In genomic region chr16:81973737-81974136, GRCh38 we compare ENCODE assay signal across 25 cellular contexts. TPM values are rescaled to one million over a fixed set of nuclear protein-coding genes. Genes with fewer than 3 reads are reported as not detected.
"Had no signal": no experiment of that assay in that cellular context is flagged by ENCODE, and none has a peak within 500 bp of the region (broad histone marks: within the 10 kb centered on the region; RNA-seq: fewer than 3 reads in every experiment).

No MANE protein-coding gene starts in this region.

- H3K4me3 ChIP-seq: body of pancreas, left ventricle myocardium inferior, pancreas, psoas muscle, right atrium auricular region, spleen, thyroid gland, upper lobe of right lung had no signal

- H3K4me3 Mint-ChIP-seq: activated CD4-positive, alpha-beta T cell treated with anti-CD3 and anti-CD28 coated beads, Interleukin-2, amount 10 ng/mL, durations not matched to agents 7 days and 5 days; activated CD8-positive, alpha-beta memory T cell treated with anti-CD3 and anti-CD28 coated beads, Interleukin-2, amount 10 ng/mL, durations not matched to agents 7 days and 5 days; activated CD8-positive, alpha-beta T cell treated with anti-CD3 and anti-CD28 coated beads for 36 hours; activated naive CD4-positive, alpha-beta T cell treated with anti-CD3 and anti-CD28 coated beads, Interleukin-2, amount 10 ng/mL, durations not matched to agents 7 days and 5 days; activated naive CD8-positive, alpha-beta T cell treated with anti-CD3 and anti-CD28 coated beads, Interleukin-2, amount 50 U/mL, for 24 hours; dendritic cell treated with granulocyte-macrophage colony-stimulating factor and Interleukin-4, amounts not matched to agents 40 ng/mL and 50 ng/mL, for 4 days; natural killer cell treated with Interleukin-12 subunit alpha and Interleukin-12 subunit beta and Interleukin-15 and Interleukin-18, amount 100 ng/mL, for 72 hours had no signal

- H3K4me1 ChIP-seq: body of pancreas, left ventricle myocardium inferior, pancreas, psoas muscle, right atrium auricular region, spleen, thyroid gland, upper lobe of right lung had no signal

- DNase-seq: activated CD4-positive, alpha-beta T cell treated with anti-CD3 and anti-CD28 coated beads, Interleukin-2, amount 10 ng/mL, durations not matched to agents 7 days and 5 days; activated CD8-positive, alpha-beta memory T cell treated with anti-CD3 and anti-CD28 coated beads, Interleukin-2, amount 10 ng/mL, durations not matched to agents 7 days and 5 days; activated CD8-positive, alpha-beta T cell treated with anti-CD3 and anti-CD28 coated beads for 36 hours; activated effector memory CD4-positive, alpha-beta T cell treated with anti-CD3 and anti-CD28 coated beads, Interleukin-2, amount 50 U/mL, for 16 hours; activated naive CD4-positive, alpha-beta T cell treated with anti-CD3 and anti-CD28 coated beads, Interleukin-2, amount 10 ng/mL, durations not matched to agents 7 days and 5 days; activated naive CD8-positive, alpha-beta T cell treated with anti-CD3 and anti-CD28 coated beads, Interleukin-2, amount 50 U/mL, for 24 hours; activated T-cell treated with anti-CD3 and anti-CD28 coated beads for 4 hours; anterior cingulate cortex; body of pancreas; effector CD4-positive, alpha-beta T cell; erythroblast; foreskin fibroblast; left ventricle myocardium inferior; pancreas; psoas muscle; spleen; stimulated activated CD4-positive, alpha-beta T cell treated with anti-CD3 and anti-CD28 coated beads, Interleukin-4, amount 100 ng/mL, for 24 hours; stimulated activated naive CD8-positive, alpha-beta T cell treated with anti-CD3 and anti-CD28 coated beads, Interleukin-15, Interleukin-2, amounts not matched to agents 100 U/mL and 50 U/mL, for 24 hours; thyroid gland; upper lobe of right lung had no signal

- H3K9me3 ChIP-seq: body of pancreas, neutrophil, pancreas, thyroid gland had no signal

- H3K27me3 ChIP-seq: body of pancreas, pancreas, right atrium auricular region, thyroid gland, upper lobe of right lung had no signal

- H3K4me1 Mint-ChIP-seq: activated CD4-positive, alpha-beta T cell treated with anti-CD3 and anti-CD28 coated beads, Interleukin-2, amount 10 ng/mL, durations not matched to agents 7 days and 5 days; activated CD8-positive, alpha-beta memory T cell treated with anti-CD3 and anti-CD28 coated beads, Interleukin-2, amount 10 ng/mL, durations not matched to agents 7 days and 5 days; activated naive CD4-positive, alpha-beta T cell treated with anti-CD3 and anti-CD28 coated beads, Interleukin-2, amount 10 ng/mL, durations not matched to agents 7 days and 5 days; activated naive CD8-positive, alpha-beta T cell treated with anti-CD3 and anti-CD28 coated beads, Interleukin-2, amount 50 U/mL, for 24 hours had no signal

- H3K36me3 ChIP-seq: left ventricle myocardium inferior, neutrophil, pancreas, right atrium auricular region, spleen, thyroid gland, upper lobe of right lung had no signal

- H3K27ac ChIP-seq: body of pancreas, left ventricle myocardium inferior, neutrophil, pancreas, psoas muscle, right atrium auricular region, spleen, thyroid gland, upper lobe of right lung had no signal

- H3K27ac Mint-ChIP-seq: activated CD4-positive, alpha-beta T cell treated with anti-CD3 and anti-CD28 coated beads, Interleukin-2, amount 10 ng/mL, durations not matched to agents 7 days and 5 days; activated CD8-positive, alpha-beta memory T cell treated with anti-CD3 and anti-CD28 coated beads, Interleukin-2, amount 10 ng/mL, durations not matched to agents 7 days and 5 days; activated CD8-positive, alpha-beta T cell treated with anti-CD3 and anti-CD28 coated beads for 36 hours; activated naive CD4-positive, alpha-beta T cell treated with anti-CD3 and anti-CD28 coated beads, Interleukin-2, amount 10 ng/mL, durations not matched to agents 7 days and 5 days; activated naive CD8-positive, alpha-beta T cell treated with anti-CD3 and anti-CD28 coated beads, Interleukin-2, amount 50 U/mL, for 24 hours; dendritic cell treated with granulocyte-macrophage colony-stimulating factor and Interleukin-4, amounts not matched to agents 40 ng/mL and 50 ng/mL, for 4 days; natural killer cell treated with Interleukin-12 subunit alpha and Interleukin-12 subunit beta and Interleukin-15 and Interleukin-18, amount 100 ng/mL, for 72 hours had no signal

- H3K27me3 Mint-ChIP-seq: activated naive CD4-positive, alpha-beta T cell treated with anti-CD3 and anti-CD28 coated beads, Interleukin-2, amount 10 ng/mL, durations not matched to agents 7 days and 5 days had no signal

RNA-seq across cellular contexts. Expression of gene SDR42E1, which starts 37.5 kb away (rescaled TPM):
- total RNA-seq: chondrocyte had no signal
